19 cellular contexts compared by ENCODE assay signal in the genomic region with DNA sequence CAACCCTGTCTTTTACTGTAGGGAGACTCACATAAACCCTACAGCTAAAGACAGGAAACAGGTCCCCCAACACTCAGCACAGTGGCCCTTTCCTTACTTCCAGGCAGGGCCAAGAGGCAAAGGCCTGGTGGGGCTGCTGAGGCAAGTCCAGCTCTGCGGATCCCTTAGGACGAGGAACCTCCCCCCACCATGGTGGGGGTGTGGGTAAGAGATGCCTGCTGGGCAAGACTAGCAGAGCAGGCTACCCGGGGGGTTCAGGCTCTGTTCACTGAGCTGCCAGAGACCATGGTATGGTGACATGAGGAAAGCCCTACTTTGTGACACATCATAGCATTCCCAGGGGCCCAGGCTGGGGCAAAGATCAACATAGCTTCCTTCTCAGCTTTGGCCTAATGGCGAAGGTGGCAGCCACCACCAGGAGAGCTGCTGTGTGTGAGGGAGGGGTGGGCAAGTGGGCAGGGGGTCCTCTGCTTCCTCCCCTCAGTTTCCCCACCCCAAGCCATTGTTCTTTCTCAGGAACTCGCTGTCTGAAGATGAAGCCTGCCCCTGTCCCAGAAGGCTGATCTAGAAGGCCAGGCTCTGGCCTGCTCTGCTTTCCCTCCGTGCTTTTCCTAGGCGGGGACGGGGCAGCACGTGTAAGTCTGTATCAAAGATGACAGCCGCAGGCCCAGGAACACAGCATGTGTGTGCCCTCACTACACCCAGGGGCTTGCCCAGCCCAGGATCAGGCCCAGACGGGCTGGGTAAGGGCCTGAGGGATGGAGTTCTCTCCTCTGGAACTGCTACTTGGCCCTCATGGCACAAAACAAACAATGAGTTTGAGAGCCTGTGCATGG. TPM values are rescaled to one million over a fixed set of nuclear protein-coding genes. Genes with fewer than 3 reads are reported as not detected.
A peak's percentile ranks its signal among the peaks of the same experiment; 100 is the strongest.
DNase-seq lines count a peak whose midpoint lies in the region; ATAC-seq and TF ChIP-seq lines count a peak whose summit lies in the region.
"Had no signal": no experiment of that assay in that cellular context is flagged by ENCODE, and none has a peak within 500 bp of the region (broad histone marks: within the 10 kb centered on the region; RNA-seq: fewer than 3 reads in every experiment).

No MANE protein-coding gene starts in this region.

- WGBS in stomach, 5 donors, result 78 to 93% (median 84%) methylated on average over 9 to 11 of the region's 11 CpGs

- H3K9me3 Mint-ChIP-seq in progenitor cell of endocrine pancreas (ENCODE audit: low read depth), result no peaks in the 10 kb centered on the region

- H3K9me3 ChIP-seq in SJSA1 (replicated peaks) (no peaks in the 10 kb centered on the region), left lung (no peaks in the 10 kb centered on the region), stomach (no peaks in the 10 kb centered on the region)
- H3K9me3 ChIP-seq: A549, BE2C had no signal

- no peak overlapping the region for H3K4me3 Mint-ChIP-seq in progenitor cell of endocrine pancreas (ENCODE audit: low read depth)

- intact Hi-C loops in left lung (cut with DNase I) (no loop called here), stomach (cut with DNase I; ENCODE audit: low total_unique reads) (no loop called here)

- H3K4me3 ChIP-seq in H7 (ENCODE audit: insufficient read depth, low read depth, low read length) (no peak overlapping the region), SJSA1 (no peak overlapping the region), left lung (no peak overlapping the region), stomach (no peak overlapping the region)
- H3K4me3 ChIP-seq: A549 had no signal

- H3K36me3 Mint-ChIP-seq in progenitor cell of endocrine pancreas (ENCODE audit: insufficient read depth), result no peaks in the 10 kb centered on the region

- 0 out of 2 replicates have a peak overlapping the region, but pooled peaks have one; percentile 19 for H3K27ac ChIP-seq in SJSA1
- H3K27ac ChIP-seq in left lung, result no peak overlapping the region
- H3K27ac ChIP-seq in stomach, result no peak overlapping the region
- H3K27ac ChIP-seq: A549 had no signal

- no peak for ATAC-seq in left lung
- ATAC-seq: Panc1 had no signal

- TF ChIP-seq POLR2A in stomach (IDR thresholded peaks at IDR 0.05), result no peak

- no peaks in the 10 kb centered on the region; the same call in 1 of the 2 replicates for H3K27me3 ChIP-seq in H7 (ENCODE audit: control insufficient read depth, insufficient read depth, low read length)
- H3K27me3 ChIP-seq in SJSA1 (replicated peaks), result no peaks in the 10 kb centered on the region
- H3K27me3 ChIP-seq in left lung, result no peaks in the 10 kb centered on the region
- no peaks in the 10 kb centered on the region for H3K27me3 ChIP-seq in stomach
- H3K27me3 ChIP-seq: BE2C had no signal

- H3K27ac Mint-ChIP-seq in progenitor cell of endocrine pancreas, result peak overlapping the region; percentile 49

- TF ChIP-seq EP300 in stomach (IDR thresholded peaks at IDR 0.05), result no peak

- H3K4me1 Mint-ChIP-seq in progenitor cell of endocrine pancreas (ENCODE audit: low read depth), result no peaks in the 10 kb centered on the region

- DNase-seq in H7, result peak; percentile 24
- DNase-seq in SJSA1 (ENCODE audit: low read depth in 1 of 2, low spot score in 2 of 2), result no peak
- peak; percentile 29 to 53 for DNase-seq in left lung
- no peak for DNase-seq in progenitor cell of endocrine pancreas (ENCODE audit: low spot score, unreplicated experiment)
- DNase-seq in NCI-H2227 treated with DMSO at 0.1 percent for 48 hours (lab: John Stamatoyannopoulos, UW), result no peak
- DNase-seq in stomach, result no peak
- no peak for DNase-seq in stimulated activated CD4-positive, alpha-beta T cell treated with anti-CD3 and anti-CD28 coated beads, Interleukin-4, amount 100 ng/mL, for 4 hours
- no peak for DNase-seq in stimulated activated CD4-positive, alpha-beta T cell treated with anti-CD3 and anti-CD28 coated beads, Interleukin-4, amount 100 ng/mL, for 24 hours
- DNase-seq: BE2C, GOT3, KG1, NCI-H1092 treated with DMSO at 0.1 percent for 48 hours, NCI-H1436 treated with DMSO at 0.1 percent for 48 hours, NCI-H2029, NCI-H2171, NCI-H524 treated with DMSO at 0.1 percent for 48 hours, NCI-H82 had no signal

- H3K4me1 ChIP-seq in SJSA1 (replicated peaks) (peaks cover 12% of the 10 kb centered on the region), left lung (peaks cover 0 to 9% of the 10 kb centered on the region in 2 donors), stomach (no peaks in the 10 kb centered on the region)
- H3K4me1 ChIP-seq: BE2C had no signal

- TF ChIP-seq CTCF in left lung (IDR thresholded peaks at IDR 0.05) (no peak), progenitor cell of endocrine pancreas (IDR thresholded peaks at IDR 0.05; ENCODE audit: unreplicated experiment) (no peak), stomach (IDR thresholded peaks at IDR 0.05) (no peak)

- H3K36me3 ChIP-seq in H7 (replicated peaks; ENCODE audit: control insufficient read depth, insufficient read depth, low read length) (no peaks in the 10 kb centered on the region), SJSA1 (no peaks in the 10 kb centered on the region), left lung (peaks cover 0 to 29% of the 10 kb centered on the region in 2 donors), stomach (peaks cover 0 to 60% (median 21%) of the 10 kb centered on the region in 4 donors)
- H3K36me3 ChIP-seq: BE2C had no signal

- H3K27me3 Mint-ChIP-seq in progenitor cell of endocrine pancreas, result no peaks in the 10 kb centered on the region

RNA-seq across cellular contexts. Expression of gene TINF2, which starts 10.1 kb away (rescaled TPM):
- total RNA-seq in H7 (2014; rRNA removed; shearing (Covaris generic)), result 46.9 and 52.2 TPM in 2 replicates
- total RNA-seq in SJSA1 (2014; rRNA removed; shearing (Covaris generic)), result 31.1 and 53.0 TPM in 2 replicates
- total RNA-seq in left lung, result 100 to 1,000 TPM; 105 to 110 TPM
- 56.7 and 59.2 TPM in 2 replicates for total RNA-seq in progenitor cell of endocrine pancreas
- total RNA-seq in stomach, result 10 to 100 TPM in 4 of 5 donors, 1 to 10 TPM in 1; 7.2 to 63.6 (median 39.1) TPM
- polyA plus RNA-seq in stomach, result 10 to 100 TPM; 46.6 to 61.1 (median 50.6) TPM

RNA-seq across cellular contexts. Expression of gene TGM1, which starts 10.5 kb away (rescaled TPM):
- total RNA-seq in H7 (2014; rRNA removed; shearing (Covaris generic)), result 0.21 and 3.1 TPM in 2 replicates
- 0.76 TPM in 1 of 2 replicates, not detected in the other for total RNA-seq in SJSA1 (2014; rRNA removed; shearing (Covaris generic))
- 1 to 10 TPM; 7.6 to 9.6 TPM for total RNA-seq in left lung
- 5.8 and 7.0 TPM in 2 replicates for total RNA-seq in progenitor cell of endocrine pancreas
- total RNA-seq in stomach, result 10 to 100 TPM in 1 of 5 donors, 1 to 10 TPM in 4; 2.6 to 11.7 (median 4.9) TPM
- 100 to 1,000 TPM in 1 of 3 donors, 1 to 10 TPM in 2; 1.7 to 131 (median 5.3) TPM for polyA plus RNA-seq in stomach

RNA-seq across cellular contexts. Expression of gene RABGGTA, which starts 18.9 kb away (rescaled TPM):
- total RNA-seq in H7 (2014; rRNA removed; shearing (Covaris generic)), result 22.8 and 25.9 TPM in 2 replicates
- total RNA-seq in SJSA1 (2014; rRNA removed; shearing (Covaris generic)), result 18.0 and 30.4 TPM in 2 replicates
- total RNA-seq in left lung (10 to 100 TPM; 49.3 to 53.3 TPM), progenitor cell of endocrine pancreas (25.9 and 33.1 TPM in 2 replicates), stomach (100 to 1,000 TPM in 4 of 5 donors, 10 to 100 TPM in 1; 16.0 to 230 (median 187) TPM)
- polyA plus RNA-seq in stomach, result 10 to 100 TPM; 33.8 to 68.4 (median 41.9) TPM

RNA-seq across cellular contexts. Expression of gene GMPR2, which starts 19.8 kb away (rescaled TPM):
- total RNA-seq in H7 (2014; rRNA removed; shearing (Covaris generic)), result 81.6 and 104 TPM in 2 replicates
- total RNA-seq in SJSA1 (2014; rRNA removed; shearing (Covaris generic)), result 46.1 and 64.8 TPM in 2 replicates
- total RNA-seq in left lung, result 10 to 100 TPM; 63.6 to 69.6 TPM
- 73.6 and 86.2 TPM in 2 replicates for total RNA-seq in progenitor cell of endocrine pancreas
- total RNA-seq in stomach, result 100 to 1,000 TPM in 1 of 5 donors, 10 to 100 TPM in 4; 13.9 to 204 (median 31.2) TPM
- 10 to 100 TPM; 48.3 to 85.7 (median 53.9) TPM for polyA plus RNA-seq in stomach

RNA-seq across cellular contexts. Expression of gene NEDD8, which starts 20.3 kb away (rescaled TPM):
- total RNA-seq in H7 (2014; rRNA removed; shearing (Covaris generic)), result 195 and 203 TPM in 2 replicates
- total RNA-seq in SJSA1 (2014; rRNA removed; shearing (Covaris generic)), result 234 and 316 TPM in 2 replicates
- total RNA-seq in left lung, result 100 to 1,000 TPM; 162 to 163 TPM
- 161 TPM in 2 replicates for total RNA-seq in progenitor cell of endocrine pancreas
- 100 to 1,000 TPM in 3 of 5 donors, 10 to 100 TPM in 1, not detected in 1; 85.4 to 166 (median 132) TPM for total RNA-seq in stomach
- polyA plus RNA-seq in stomach, result 100 to 1,000 TPM; 235 to 244 (median 237) TPM

Comparison
In these comparisons a context has a peak if more than half of its experiments do, and no peak if none do; other contexts are left out.
1. DNase-seq: peak in H7 (single experiment) and left lung (2 of 2); none in SJSA1 (0 of 2), progenitor cell of endocrine pancreas (single experiment), NCI-H2227 treated with DMSO at 0.1 percent for 48 hours (single experiment), stomach (single experiment), stimulated activated CD4-positive, alpha-beta T cell treated with anti-CD3 and anti-CD28 coated beads, Interleukin-4, amount 100 ng/mL, for 4 hours (0 of 2) and stimulated activated CD4-positive, alpha-beta T cell treated with anti-CD3 and anti-CD28 coated beads, Interleukin-4, amount 100 ng/mL, for 24 hours (single experiment).